ENCODE assay signal across 10 cellular contexts in genomic region chr14:50039734-50040400, GRCh38.
DNase-seq lines count a peak whose midpoint lies in the region; ATAC-seq, FAIRE-seq and TF ChIP-seq lines count a peak whose summit lies in the region.
"Had no signal": no experiment of that assay in that cellular context is flagged by ENCODE, and none has a peak within 500 bp of the region (broad histone marks: within the 10 kb centered on the region; RNA-seq: fewer than 3 reads in every experiment).

No MANE protein-coding gene starts in this region.

- ATAC-seq in upper lobe of right lung, result peak; percentile 59
- no peak for ATAC-seq in GM18519 (IDR thresholded peaks at IDR 0.05; ENCODE audit: low FRiP score, unreplicated experiment)

- H3K9me1 ChIP-seq in keratinocyte (ENCODE audit: control insufficient read depth, extremely low read depth, insufficient read depth, low read length), result no peaks in the 10 kb centered on the region

- H3K4me3 Mint-ChIP-seq in activated naive CD4-positive, alpha-beta T cell treated with anti-CD3 and anti-CD28 coated beads, Interleukin-2, amount 50 U/mL, for 24 hours, result peak overlapping the region; percentile 73
- H3K4me3 Mint-ChIP-seq: brain had no signal

- DNase-seq in activated naive CD4-positive, alpha-beta T cell treated with anti-CD3 and anti-CD28 coated beads, Interleukin-2, amount 50 U/mL, for 16 hours, result no peak
- DNase-seq in activated T-cell treated with anti-CD3 and anti-CD28 coated beads, Interleukin-2, amount 50 U/mL, for 48 hours, result peak; percentile 54
- DNase-seq in keratinocyte (ENCODE audit: low read depth, low spot score) (no peak), upper lobe of right lung (peak; percentile 80), C1 segment of cervical spinal cord (lab: John Stamatoyannopoulos, UW) (no peak), NCI-H2227 (lab: John Stamatoyannopoulos, UW; ENCODE audit: unreplicated experiment) (no peak)

- intact Hi-C loops in upper lobe of right lung (cut with DNase I), result no loop called here

- H3K27ac Mint-ChIP-seq in activated naive CD4-positive, alpha-beta T cell treated with anti-CD3 and anti-CD28 coated beads, Interleukin-2, amount 50 U/mL, for 24 hours, result peak overlapping the region; percentile 96
- H3K27ac Mint-ChIP-seq: brain had no signal

- no peaks in the 10 kb centered on the region for H3K27me3 Mint-ChIP-seq in activated naive CD4-positive, alpha-beta T cell treated with anti-CD3 and anti-CD28 coated beads, Interleukin-2, amount 50 U/mL, for 24 hours
- H3K27me3 Mint-ChIP-seq: brain had no signal

- TF ChIP-seq CTCF in keratinocyte (optimal IDR thresholded peaks at IDR 0.05 in 1 of 3, IDR thresholded peaks at IDR 0.05 in 1 of 3, conservative IDR thresholded peaks at IDR 0.05 in 1 of 3; ENCODE audit: extremely low read depth in 1 of 3, insufficient read depth in 2 of 3, low read length in 3 of 3) (peak in 1 of 3 experiments; percentile 3), upper lobe of right lung (IDR thresholded peaks at IDR 0.05) (no peak)

- H2AFZ ChIP-seq in keratinocyte (ENCODE audit: control insufficient read depth, low read length), result no peak overlapping the region

- H3K36me3 Mint-ChIP-seq in activated naive CD4-positive, alpha-beta T cell treated with anti-CD3 and anti-CD28 coated beads, Interleukin-2, amount 50 U/mL, for 24 hours, result peaks cover 7% of the 10 kb centered on the region

- H3K36me3 ChIP-seq in keratinocyte (ENCODE audit: control insufficient read depth in 2 of 2, extremely low read depth in 1 of 2, insufficient read depth in 2 of 2, low read length in 2 of 2), result no peaks in the 10 kb centered on the region
- H3K36me3 ChIP-seq in upper lobe of right lung, result no peaks in the 10 kb centered on the region

- H3K4me1 ChIP-seq in keratinocyte (ENCODE audit: control insufficient read depth, extremely low read depth, insufficient read depth, low read length) (peaks cover 58% of the 10 kb centered on the region), upper lobe of right lung (peaks cover 27% of the 10 kb centered on the region)

- H4K20me1 ChIP-seq in keratinocyte (ENCODE audit: control insufficient read depth, extremely low read depth, insufficient read depth, low read length), result no peaks in the 10 kb centered on the region

- peaks cover 48% of the 10 kb centered on the region for H3K4me1 Mint-ChIP-seq in activated naive CD4-positive, alpha-beta T cell treated with anti-CD3 and anti-CD28 coated beads, Interleukin-2, amount 50 U/mL, for 24 hours
- H3K4me1 Mint-ChIP-seq: brain had no signal

- H3K79me2 ChIP-seq in keratinocyte (ENCODE audit: control insufficient read depth, insufficient read depth, low read length), result no peaks in the 10 kb centered on the region

- no peak overlapping the region for H3K4me3 ChIP-seq in keratinocyte (ENCODE audit: control insufficient read depth in 2 of 3, extremely low read depth in 1 of 3, insufficient read depth in 2 of 3, low read depth in 1 of 3, low read length in 3 of 3)
- H3K4me3 ChIP-seq in upper lobe of right lung, result no peak overlapping the region

- H3K27me3 ChIP-seq in keratinocyte (ENCODE audit: control insufficient read depth, extremely low read depth, insufficient read depth, low read length) (no peaks in the 10 kb centered on the region), upper lobe of right lung (no peaks in the 10 kb centered on the region)

- dilution Hi-C loops in keratinocyte (cut with MboI; ENCODE audit: extremely low pct_ligation_motif_present, low sequenced_read_pairs), result no loop called here

- FAIRE-seq in keratinocyte (lab: Jason Lieb, UNC), result no peak
- FAIRE-seq: G401.6 had no signal

- no peaks in the 10 kb centered on the region for H3K9me3 Mint-ChIP-seq in activated naive CD4-positive, alpha-beta T cell treated with anti-CD3 and anti-CD28 coated beads, Interleukin-2, amount 50 U/mL, for 24 hours

- H3K27ac ChIP-seq in keratinocyte (ENCODE audit: control insufficient read depth, insufficient read depth, low read length) (peak overlapping the region; percentile 93), upper lobe of right lung (peak overlapping the region; percentile 58)

- peak overlapping the region; percentile 69 for H3K9ac ChIP-seq in keratinocyte (ENCODE audit: control insufficient read depth, extremely low read depth, insufficient read depth, low read length)

- H3K9me3 ChIP-seq in keratinocyte (ENCODE audit: control insufficient read depth, low read depth, low read length), result no peaks in the 10 kb centered on the region
- H3K9me3 ChIP-seq in upper lobe of right lung, result no peaks in the 10 kb centered on the region

- H3K4me2 ChIP-seq in keratinocyte (ENCODE audit: control insufficient read depth, extremely low read depth, insufficient read depth, low read depth, low read length), result peak overlapping the region; percentile 62

Comparison
In these comparisons a context has a peak if more than half of its experiments do, and no peak if none do; other contexts are left out.
1. DNase-seq: peak in activated T-cell treated with anti-CD3 and anti-CD28 coated beads, Interleukin-2, amount 50 U/mL, for 48 hours (2 of 2) and upper lobe of right lung (single experiment); none in activated naive CD4-positive, alpha-beta T cell treated with anti-CD3 and anti-CD28 coated beads, Interleukin-2, amount 50 U/mL, for 16 hours (single experiment), keratinocyte (single experiment), C1 segment of cervical spinal cord (0 of 14) and NCI-H2227 (single experiment).